ENCODE assay signal across 12 cellular contexts in genomic region chr5:181235689-181236366, GRCh38. TPM values are rescaled to one million over a fixed set of nuclear protein-coding genes. Genes with fewer than 3 reads are reported as not detected.
A peak's percentile ranks its signal among the peaks of the same experiment; 100 is the strongest.
DNase-seq lines count a peak whose midpoint lies in the region; ATAC-seq and TF ChIP-seq lines count a peak whose summit lies in the region.
"Had no signal": no experiment of that assay in that cellular context is flagged by ENCODE, and none has a peak within 500 bp of the region (broad histone marks: within the 10 kb centered on the region; RNA-seq: fewer than 3 reads in every experiment).

No MANE protein-coding gene starts in this region.

- no peak for ATAC-seq in activated CD8-positive, alpha-beta memory T cell treated with anti-CD3 and anti-CD28 coated beads, Interleukin-2, amount 10 ng/mL, durations not matched to agents 7 days and 5 days
- ATAC-seq in HG02623 (IDR thresholded peaks at IDR 0.05; ENCODE audit: unreplicated experiment): no peak

- no peak for TF ChIP-seq CTCF in HFFc6 (IDR thresholded peaks at IDR 0.05)
- TF ChIP-seq CTCF in nephron progenitor cell (IDR thresholded peaks at IDR 0.05): no peak

- no peaks in the 10 kb centered on the region for H3K9me3 Mint-ChIP-seq in T-helper 2 cell treated with Interferon-gamma antibody and Interleukin-4, amounts not matched to agents 5 μg/mL and 100 μg/mL, for 36 hours
- H3K9me3 Mint-ChIP-seq in HFFc6 (no peaks in the 10 kb centered on the region; the same call in 1 of the 2 replicates), nephron progenitor cell (no peaks in the 10 kb centered on the region)
- H3K9me3 Mint-ChIP-seq in activated CD8-positive, alpha-beta memory T cell treated with anti-CD3 and anti-CD28 coated beads, Interleukin-2, amount 10 ng/mL, durations not matched to agents 7 days and 5 days (ENCODE audit: low read depth): no peaks in the 10 kb centered on the region

- H3K27me3 Mint-ChIP-seq in T-helper 2 cell treated with Interferon-gamma antibody and Interleukin-4, amounts not matched to agents 5 μg/mL and 100 μg/mL, for 36 hours (ENCODE audit: low read depth): no peaks in the 10 kb centered on the region
- peaks cover 13% of the 10 kb centered on the region for H3K27me3 Mint-ChIP-seq in HFFc6 (ENCODE audit: insufficient read depth)
- no peaks in the 10 kb centered on the region for H3K27me3 Mint-ChIP-seq in activated CD8-positive, alpha-beta memory T cell treated with anti-CD3 and anti-CD28 coated beads, Interleukin-2, amount 10 ng/mL, durations not matched to agents 7 days and 5 days
- peaks cover 5% of the 10 kb centered on the region for H3K27me3 Mint-ChIP-seq in nephron progenitor cell (ENCODE audit: low read depth, poor library complexity)

- no peak for DNase-seq in T-helper 2 cell treated with Interferon-gamma antibody and Interleukin-4, amounts not matched to agents 5 μg/mL and 100 μg/mL, for 36 hours (ENCODE audit: low spot score)
- DNase-seq in T-helper 2 cell (no peak), HFFc6 (no peak), nephron progenitor cell (no peak), germinal center (ENCODE audit: low spot score) (no peak), G401 (ENCODE audit: low spot score) (no peak)
- DNase-seq in activated CD8-positive, alpha-beta memory T cell treated with anti-CD3 and anti-CD28 coated beads, Interleukin-2, amount 10 ng/mL, durations not matched to agents 7 days and 5 days: no peak
- DNase-seq: 8988T; effector CD8-positive, alpha-beta T cell; NCI-H1105; NCI-H69 had no signal

- in situ Hi-C loops in G401 (cut with HindIII; ENCODE audit: low sequenced_read_pairs): no loop called here

- CTCF ChIA-PET in activated CD8-positive, alpha-beta memory T cell treated with anti-CD3 and anti-CD28 coated beads, Interleukin-2, amount 10 ng/mL, durations not matched to agents 7 days and 5 days (lab: Charles Lee): interaction anchor here (0.8 to 1.4 kb wide), 3 partner anchors 8 to 15 kb away, joined by 3 to 6 read pairs (median 3); partner anchors contain the start of gene RACK1

- H3K27ac Mint-ChIP-seq in T-helper 2 cell treated with Interferon-gamma antibody and Interleukin-4, amounts not matched to agents 5 μg/mL and 100 μg/mL, for 36 hours: peak overlapping the region; percentile 45
- H3K27ac Mint-ChIP-seq in HFFc6: peak overlapping the region; percentile 77
- H3K27ac Mint-ChIP-seq in activated CD8-positive, alpha-beta memory T cell treated with anti-CD3 and anti-CD28 coated beads, Interleukin-2, amount 10 ng/mL, durations not matched to agents 7 days and 5 days: peak overlapping the region; percentile 59
- H3K27ac Mint-ChIP-seq in nephron progenitor cell: peak overlapping the region; percentile 96

- peaks cover 82% of the 10 kb centered on the region for H3K36me3 Mint-ChIP-seq in T-helper 2 cell treated with Interferon-gamma antibody and Interleukin-4, amounts not matched to agents 5 μg/mL and 100 μg/mL, for 36 hours (ENCODE audit: low read depth)
- H3K36me3 Mint-ChIP-seq in HFFc6 (ENCODE audit: low read depth) (peaks cover 39% of the 10 kb centered on the region), nephron progenitor cell (ENCODE audit: low read depth) (peaks cover 52% of the 10 kb centered on the region)
- peaks cover 68% of the 10 kb centered on the region for H3K36me3 Mint-ChIP-seq in activated CD8-positive, alpha-beta memory T cell treated with anti-CD3 and anti-CD28 coated beads, Interleukin-2, amount 10 ng/mL, durations not matched to agents 7 days and 5 days

- H3K4me3 Mint-ChIP-seq in T-helper 2 cell treated with Interferon-gamma antibody and Interleukin-4, amounts not matched to agents 5 μg/mL and 100 μg/mL, for 36 hours: no peak overlapping the region
- H3K4me3 Mint-ChIP-seq in HFFc6: no peak overlapping the region
- no peak overlapping the region for H3K4me3 Mint-ChIP-seq in activated CD8-positive, alpha-beta memory T cell treated with anti-CD3 and anti-CD28 coated beads, Interleukin-2, amount 10 ng/mL, durations not matched to agents 7 days and 5 days
- H3K4me3 Mint-ChIP-seq in nephron progenitor cell: no peak overlapping the region

- peaks cover 7% of the 10 kb centered on the region for H3K4me1 Mint-ChIP-seq in T-helper 2 cell treated with Interferon-gamma antibody and Interleukin-4, amounts not matched to agents 5 μg/mL and 100 μg/mL, for 36 hours (ENCODE audit: low read depth)
- H3K4me1 Mint-ChIP-seq in HFFc6 (ENCODE audit: low read depth) (peaks cover 17% of the 10 kb centered on the region), nephron progenitor cell (peaks cover 13% of the 10 kb centered on the region)
- H3K4me1 Mint-ChIP-seq in activated CD8-positive, alpha-beta memory T cell treated with anti-CD3 and anti-CD28 coated beads, Interleukin-2, amount 10 ng/mL, durations not matched to agents 7 days and 5 days: peaks cover 30% of the 10 kb centered on the region

RNA-seq across cellular contexts. Expression of gene RACK1, which starts 7.9 kb away (rescaled TPM):
- total RNA-seq in HFFc6 (2021; fragmentation: NEBNext Ultra II Directional; extraction: Animal tissue kit (Norgen Biotek cat#: 25700)): 1,000 to 10,000 TPM; 1,737 to 2,012 (median 1,885) TPM
- total RNA-seq in activated CD8-positive, alpha-beta memory T cell treated with anti-CD3 and anti-CD28 coated beads, Interleukin-2, amount 10 ng/mL, durations not matched to agents 7 days and 5 days: 1,000 to 10,000 TPM; 1,565 to 1,861 TPM
- total RNA-seq in G401 (2014; rRNA removed; shearing (Covaris generic)): 4,601 and 5,352 TPM in 2 replicates

RNA-seq across cellular contexts. Expression of gene TRIM41, which starts 12.7 kb away (rescaled TPM):
- total RNA-seq in HFFc6 (2021; fragmentation: NEBNext Ultra II Directional; extraction: Animal tissue kit (Norgen Biotek cat#: 25700)): 10 to 100 TPM; 20.3 to 24.0 (median 22.5) TPM
- total RNA-seq in activated CD8-positive, alpha-beta memory T cell treated with anti-CD3 and anti-CD28 coated beads, Interleukin-2, amount 10 ng/mL, durations not matched to agents 7 days and 5 days: 10 to 100 TPM; 40.7 to 44.9 TPM
- 23.0 and 27.3 TPM in 2 replicates for total RNA-seq in G401 (2014; rRNA removed; shearing (Covaris generic))

RNA-seq across cellular contexts. Expression of gene TRIM52, which starts 25.1 kb away (rescaled TPM):
- total RNA-seq in HFFc6 (2021; fragmentation: NEBNext Ultra II Directional; extraction: Animal tissue kit (Norgen Biotek cat#: 25700)): 1 to 10 TPM; 5.2 to 6.9 (median 5.6) TPM
- total RNA-seq in activated CD8-positive, alpha-beta memory T cell treated with anti-CD3 and anti-CD28 coated beads, Interleukin-2, amount 10 ng/mL, durations not matched to agents 7 days and 5 days: 10 to 100 TPM; 20.0 to 26.2 TPM
- total RNA-seq in G401 (2014; rRNA removed; shearing (Covaris generic)): 2.5 and 3.6 TPM in 2 replicates

RNA-seq across cellular contexts. Expression of gene TRIM7, which starts 30.8 kb away (rescaled TPM):
- 1 to 10 TPM; 2.8 to 7.5 (median 5.3) TPM for total RNA-seq in HFFc6 (2021; fragmentation: NEBNext Ultra II Directional; extraction: Animal tissue kit (Norgen Biotek cat#: 25700))
- total RNA-seq in activated CD8-positive, alpha-beta memory T cell treated with anti-CD3 and anti-CD28 coated beads, Interleukin-2, amount 10 ng/mL, durations not matched to agents 7 days and 5 days: 1 to 10 TPM; 1.6 to 1.7 TPM
- total RNA-seq in G401 (2014; rRNA removed; shearing (Covaris generic)): 3.9 and 5.1 TPM in 2 replicates

Comparison
In these comparisons a context has a peak if more than half of its experiments do, and no peak if none do; other contexts are left out.
1. H3K27ac Mint-ChIP-seq: peak in every context shown above with its lines; median percentile 96 in nephron progenitor cell; 77 in HFFc6; 59 in activated CD8-positive, alpha-beta memory T cell treated with anti-CD3 and anti-CD28 coated beads, Interleukin-2, amount 10 ng/mL, durations not matched to agents 7 days and 5 days; 45 in T-helper 2 cell treated with Interferon-gamma antibody and Interleukin-4, amounts not matched to agents 5 μg/mL and 100 μg/mL, for 36 hours.